In genomic region chr10:6406220-6407033, GRCh38 we compare ENCODE assay signal across 9 cellular contexts.
DNase-seq lines count a peak whose midpoint lies in the region; ATAC-seq and TF ChIP-seq lines count a peak whose summit lies in the region.
"Had no signal": no experiment of that assay in that cellular context is flagged by ENCODE, and none has a peak within 500 bp of the region (broad histone marks: within the 10 kb centered on the region; RNA-seq: fewer than 3 reads in every experiment).

No MANE protein-coding gene starts in this region.

- peaks cover 16% of the 10 kb centered on the region for H3K27me3 ChIP-seq in osteoblast (ENCODE audit: insufficient read depth, low read length)

- H3K4me1 ChIP-seq in osteoblast (ENCODE audit: insufficient read depth, low read length) = no peaks in the 10 kb centered on the region

- no peak overlapping the region for H3K27ac Mint-ChIP-seq in activated CD4-positive, alpha-beta T cell treated with anti-CD3 and anti-CD28 coated beads for 36 hours
- peak overlapping the region in 1 of 5 experiments; percentile 83 for H3K27ac Mint-ChIP-seq in brain

- no peak overlapping the region for H3K4me2 ChIP-seq in osteoblast (ENCODE audit: insufficient read depth, low read length)

- H3K4me3 Mint-ChIP-seq in activated CD4-positive, alpha-beta T cell treated with anti-CD3 and anti-CD28 coated beads for 36 hours = peak overlapping the region; percentile 28
- no peak overlapping the region for H3K4me3 Mint-ChIP-seq in brain

- H3K4me3 ChIP-seq in osteoblast (ENCODE audit: insufficient read depth, low read length) = no peak overlapping the region

- DNase-seq in activated CD4-positive, alpha-beta T cell treated with anti-CD3 and anti-CD28 coated beads for 36 hours = peak; percentile 54
- no peak for DNase-seq in activated CD4-positive, alpha-beta T cell treated with anti-CD3 and anti-CD28 coated beads, Interleukin-2, amount 50 U/mL, for 1 hour
- DNase-seq in NCI-H1048 (lab: John Stamatoyannopoulos, UW) = peak; percentile 44
- DNase-seq in osteoblast (ENCODE audit: insufficient read length, low spot score, missing footprints) = no peak
- no peak for DNase-seq in Ammon's horn (ENCODE audit: low spot score)
- DNase-seq in SHP77 treated with DMSO at 0.1 percent for 48 hours (lab: John Stamatoyannopoulos, UW) = no peak
- DNase-seq in NCI-H1694 treated with DMSO at 0.1 percent for 48 hours (lab: John Stamatoyannopoulos, UW) = no peak

- H3K9me3 ChIP-seq in osteoblast (ENCODE audit: low read depth, low read length) = no peaks in the 10 kb centered on the region

- peak; percentile 48 to 60 for TF ChIP-seq CTCF in brain (conservative IDR thresholded peaks at IDR 0.05)
- TF ChIP-seq CTCF in osteoblast (IDR thresholded peaks at IDR 0.05; ENCODE audit: extremely low read depth, low read depth, low read length) = peak; percentile 58

- POLR2A ChIA-PET in activated CD4-positive, alpha-beta T cell treated with anti-CD3 and anti-CD28 coated beads for 36 hours (lab: Charles Lee) = interaction anchor here (0.6 to 1.5 kb wide), 7 partner anchors 58 to 355 kb away, joined by 3 to 10 read pairs (median 3); partner anchors contain the start of gene PFKFB3

- H4K20me1 ChIP-seq in osteoblast (ENCODE audit: insufficient read depth, low read length) = no peaks in the 10 kb centered on the region

- H3K27ac ChIP-seq in osteoblast (ENCODE audit: low read depth, low read length) = no peak overlapping the region
- H3K27ac ChIP-seq: parathyroid adenoma had no signal

- CTCF ChIA-PET in activated CD4-positive, alpha-beta T cell treated with anti-CD3 and anti-CD28 coated beads for 36 hours (lab: Charles Lee) = interaction anchor here (0.5 to 2.9 kb wide), 51 partner anchors 8 to 881 kb away, joined by 3 to 33 read pairs (median 4); partner anchors contain the start of gene PFKFB3

- H3K36me3 Mint-ChIP-seq in activated CD4-positive, alpha-beta T cell treated with anti-CD3 and anti-CD28 coated beads for 36 hours (ENCODE audit: low read depth) = peaks cover 3% of the 10 kb centered on the region
- H3K36me3 Mint-ChIP-seq in brain = no peaks in the 10 kb centered on the region

- H2AFZ ChIP-seq in osteoblast (ENCODE audit: low read length) = no peak overlapping the region
- H2AFZ ChIP-seq: parathyroid adenoma had no signal

- peak; percentile 54 for ATAC-seq in activated CD4-positive, alpha-beta T cell treated with anti-CD3 and anti-CD28 coated beads for 36 hours

- no peaks in the 10 kb centered on the region for H3K79me2 ChIP-seq in osteoblast (ENCODE audit: insufficient read depth, low read length)
- H3K79me2 ChIP-seq: parathyroid adenoma had no signal

- no peaks in the 10 kb centered on the region for H3K36me3 ChIP-seq in osteoblast (ENCODE audit: insufficient read depth, low read length)

- H3K27me3 Mint-ChIP-seq in activated CD4-positive, alpha-beta T cell treated with anti-CD3 and anti-CD28 coated beads for 36 hours = peaks cover 11% of the 10 kb centered on the region
- peaks cover 12% of the 10 kb centered on the region for H3K27me3 Mint-ChIP-seq in brain

- H3K4me1 Mint-ChIP-seq in activated CD4-positive, alpha-beta T cell treated with anti-CD3 and anti-CD28 coated beads for 36 hours = peaks cover 52% of the 10 kb centered on the region
- H3K4me1 Mint-ChIP-seq in brain = peaks cover 31% of the 10 kb centered on the region

- H3K9me3 Mint-ChIP-seq in activated CD4-positive, alpha-beta T cell treated with anti-CD3 and anti-CD28 coated beads for 36 hours (ENCODE audit: low read depth) = no peaks in the 10 kb centered on the region
- no peaks in the 10 kb centered on the region for H3K9me3 Mint-ChIP-seq in brain

- intact Hi-C loops in activated CD4-positive, alpha-beta T cell treated with anti-CD3 and anti-CD28 coated beads for 36 hours (cut with DNase I, micrococcal nuclease) = loop anchor here (1.0 to 10.0 kb wide), 3 partner anchors 132 to 204 kb away; partner anchors contain the start of gene PFKFB3 (in 1 of the 2)

Comparison
In these comparisons a context has a peak if more than half of its experiments do, and no peak if none do; other contexts are left out.
1. DNase-seq: peak in activated CD4-positive, alpha-beta T cell treated with anti-CD3 and anti-CD28 coated beads for 36 hours (single experiment) and NCI-H1048 (single experiment); none in activated CD4-positive, alpha-beta T cell treated with anti-CD3 and anti-CD28 coated beads, Interleukin-2, amount 50 U/mL, for 1 hour (single experiment), osteoblast (single experiment), Ammon's horn (single experiment), SHP77 treated with DMSO at 0.1 percent for 48 hours (single experiment) and NCI-H1694 treated with DMSO at 0.1 percent for 48 hours (single experiment).